14 cellular contexts compared by ENCODE assay signal in genomic region chr7:44379366-44380178, GRCh38. TPM values are rescaled to one million over a fixed set of nuclear protein-coding genes. Genes with fewer than 3 reads are reported as not detected.
DNase-seq lines count a peak whose midpoint lies in the region; ATAC-seq and TF ChIP-seq lines count a peak whose summit lies in the region.
"Had no signal": no experiment of that assay in that cellular context is flagged by ENCODE, and none has a peak within 500 bp of the region (broad histone marks: within the 10 kb centered on the region; RNA-seq: fewer than 3 reads in every experiment).

No MANE protein-coding gene starts in this region.

- intact Hi-C loops in Panc1 (cut with micrococcal nuclease; ENCODE audit: unreplicated experiment) (no loop called here), spleen (cut with DNase I; ENCODE audit: low total_unique reads) (no loop called here)

- no peaks in the 10 kb centered on the region for H3K27me3 ChIP-seq in Panc1 (ENCODE audit: control insufficient read depth, insufficient read depth, low read length)
- peaks cover 0 to 11% (median 0%) of the 10 kb centered on the region in 7 donors for H3K27me3 ChIP-seq in spleen (replicated peaks in 1 of 7)

- peak overlapping the region; percentile 5 to 66 for H3K27ac Mint-ChIP-seq in activated naive CD4-positive, alpha-beta T cell treated with anti-CD3 and anti-CD28 coated beads, Interleukin-2, amount 50 U/mL, for 72 hours
- H3K27ac Mint-ChIP-seq: B cell had no signal

- no peak for ATAC-seq in activated naive CD4-positive, alpha-beta T cell treated with anti-CD3 and anti-CD28 coated beads, Interleukin-2, amount 50 U/mL, for 72 hours
- ATAC-seq in Panc1 (peak; percentile 42), GM21528 (IDR thresholded peaks at IDR 0.05; ENCODE audit: low FRiP score, unreplicated experiment) (no peak)
- ATAC-seq: psoas muscle had no signal

- H3K4me3 ChIP-seq in Panc1 (ENCODE audit: low read depth in 2 of 2, low read length in 2 of 2) (no peak overlapping the region), spleen (no peak overlapping the region)
- H3K4me3 ChIP-seq: psoas muscle, thoracic aorta had no signal

- H3K36me3 Mint-ChIP-seq in activated naive CD4-positive, alpha-beta T cell treated with anti-CD3 and anti-CD28 coated beads, Interleukin-2, amount 50 U/mL, for 72 hours = no peaks in the 10 kb centered on the region

- POLR2A ChIA-PET in Panc1 (lab: Charles Lee) = no interaction called here

- BruUV-seq in Panc1 (replicated peaks; lab: Mats Ljungman, UMichigan) = no TSS peak

- TF ChIP-seq POLR2A in erythroblast (IDR thresholded peaks at IDR 0.05; ENCODE audit: low read length) = no peak
- no peak for TF ChIP-seq POLR2A in spleen (IDR thresholded peaks at IDR 0.05)

- H3K9me3 Mint-ChIP-seq in activated naive CD4-positive, alpha-beta T cell treated with anti-CD3 and anti-CD28 coated beads, Interleukin-2, amount 50 U/mL, for 72 hours = no peaks in the 10 kb centered on the region

- no peaks in the 10 kb centered on the region for H3K4me1 ChIP-seq in Panc1 (ENCODE audit: control insufficient read depth, insufficient read depth, low read length)
- peaks cover 0 to 18% (median 2%) of the 10 kb centered on the region in 6 donors for H3K4me1 ChIP-seq in spleen

- H3K27ac ChIP-seq in Panc1 (ENCODE audit: low read length) (no peak overlapping the region), spleen (no peak overlapping the region)
- H3K27ac ChIP-seq: KMS-11, psoas muscle had no signal

- TF ChIP-seq CTCF in Panc1 (IDR thresholded peaks at IDR 0.05) = no peak
- TF ChIP-seq CTCF in spleen (IDR thresholded peaks at IDR 0.05 in 8 of 11, conservative IDR thresholded peaks at IDR 0.05 in 3 of 11) = no peak

- H3K36me3 ChIP-seq in Panc1 (ENCODE audit: control insufficient read depth, insufficient read depth, low read length) = no peaks in the 10 kb centered on the region
- H3K36me3 ChIP-seq in spleen = peaks cover 0 to 41% (median 20%) of the 10 kb centered on the region in 6 donors
- H3K36me3 ChIP-seq: thoracic aorta had no signal

- H3K9me3 ChIP-seq in Panc1 (ENCODE audit: control insufficient read depth, insufficient read depth, low read depth, low read length) (no peaks in the 10 kb centered on the region), spleen (no peaks in the 10 kb centered on the region)
- H3K9me3 ChIP-seq: psoas muscle, thoracic aorta had no signal

- DNase-seq in activated naive CD4-positive, alpha-beta T cell treated with anti-CD3 and anti-CD28 coated beads, Interleukin-2, amount 50 U/mL, for 72 hours (ENCODE audit: low spot score in 2 of 2) = no peak
- DNase-seq in activated naive CD4-positive, alpha-beta T cell treated with anti-CD3 and anti-CD28 coated beads, Interleukin-2, amount 50 U/mL, for 16 hours = no peak
- no peak for DNase-seq in Panc1 (ENCODE audit: low read depth, low spot score)
- DNase-seq in erythroblast (lab: John Stamatoyannopoulos, UW) = peak; percentile 48 to 54
- peak; percentile 56 for DNase-seq in spleen
- no peak for DNase-seq in NCI-H748 (lab: John Stamatoyannopoulos, UW; ENCODE audit: unreplicated experiment)
- DNase-seq in activated naive CD4-positive, alpha-beta T cell treated with Interleukin-2 at 50 U/mL for 16 hours = no peak
- DNase-seq: activated effector memory CD4-positive, alpha-beta T cell treated with anti-CD3 and anti-CD28 coated beads, Interleukin-2, amount 50 U/mL, for 16 hours; NCI-H2171; psoas muscle had no signal

- in situ Hi-C loops in Panc1 (cut with HindIII; ENCODE audit: low pct_unique_long_range_greater_than_20kb, low sequenced_read_pairs) = no loop called here

- CTCF ChIA-PET in Panc1 (lab: Charles Lee) = no interaction called here

- 84 to 92% (median 90%) methylated on average over 12 of the region's 12 CpGs for WGBS in spleen, 5 donors

RNA-seq across cellular contexts. Expression of gene CAMK2B, which starts 54.2 kb away (rescaled TPM):
- total RNA-seq in activated naive CD4-positive, alpha-beta T cell treated with anti-CD3 and anti-CD28 coated beads, Interleukin-2, amount 50 U/mL, for 72 hours = 1 to 10 TPM in 1 of 2 donors, under 1 TPM in 1; 0.32 to 2.1 TPM
- total RNA-seq in Panc1 (2021; ENCODE audit: unreplicated experiment) = 0.26 TPM
- 0.51 TPM for polyA plus RNA-seq in Panc1 (2012; ENCODE audit: insufficient read length)
- 1 to 10 TPM in 1 of 7 donors, under 1 TPM in 4, not detected in 2; 0.20 to 2.9 (median 0.29) TPM for total RNA-seq in spleen
- polyA plus RNA-seq in spleen = 1 to 10 TPM in 1 of 3 donors, under 1 TPM in 2; 0.57 to 1.1 (median 0.65) TPM
- total RNA-seq: B cell had no signal

Comparison
In these comparisons a context has a peak if more than half of its experiments do, and no peak if none do; other contexts are left out.
1. DNase-seq: peak in erythroblast (2 of 2) and spleen (single experiment); none in activated naive CD4-positive, alpha-beta T cell treated with anti-CD3 and anti-CD28 coated beads, Interleukin-2, amount 50 U/mL, for 72 hours (0 of 2), activated naive CD4-positive, alpha-beta T cell treated with anti-CD3 and anti-CD28 coated beads, Interleukin-2, amount 50 U/mL, for 16 hours (single experiment), Panc1 (single experiment), NCI-H748 (single experiment) and activated naive CD4-positive, alpha-beta T cell treated with Interleukin-2 at 50 U/mL for 16 hours (single experiment).